ENCODE assay signal across 8 cellular contexts in genomic region chr5:151740336-151740942, GRCh38. TPM values are rescaled to one million over a fixed set of nuclear protein-coding genes. Genes with fewer than 3 reads are reported as not detected.
DNase-seq lines count a peak whose midpoint lies in the region; ATAC-seq and TF ChIP-seq lines count a peak whose summit lies in the region.

No MANE protein-coding gene starts in this region.

- H3K4me3 ChIP-seq in CD8-positive, alpha-beta T cell (ENCODE audit: low read depth, low read length): no peak overlapping the region
- no peak overlapping the region for H3K4me3 ChIP-seq in aorta (ENCODE audit: low read length in 2 of 2)

- peaks cover 14% of the 10 kb centered on the region for H3K4me1 ChIP-seq in CD8-positive, alpha-beta T cell (ENCODE audit: insufficient read depth, low read length)
- H3K4me1 ChIP-seq in aorta (ENCODE audit: control insufficient read depth in 1 of 2, insufficient read depth in 2 of 2, low read length in 2 of 2): peaks cover 0 to 4% of the 10 kb centered on the region in 2 donors

- H3K4me1 Mint-ChIP-seq in CD8-positive, alpha-beta T cell (ENCODE audit: low read depth): peaks cover 18% of the 10 kb centered on the region

- H3K9me3 ChIP-seq in CD8-positive, alpha-beta T cell (ENCODE audit: low read length): no peaks in the 10 kb centered on the region
- no peaks in the 10 kb centered on the region for H3K9me3 ChIP-seq in aorta (ENCODE audit: control insufficient read depth, low read length)

- no peak overlapping the region for H3K4me3 Mint-ChIP-seq in CD8-positive, alpha-beta T cell

- no peaks in the 10 kb centered on the region for H3K27me3 ChIP-seq in CD8-positive, alpha-beta T cell (ENCODE audit: insufficient read depth, low read length)
- H3K27me3 ChIP-seq in aorta (ENCODE audit: control insufficient read depth in 1 of 2, insufficient read depth in 2 of 2, low read length in 1 of 2): no peaks in the 10 kb centered on the region

- peak; percentile 10 to 58 (median 37) for DNase-seq in CD8-positive, alpha-beta T cell
- peak; percentile 58 for DNase-seq in GM19240 (ENCODE audit: insufficient read length, low spot score)
- peak; percentile 74 for DNase-seq in RKO (ENCODE audit: low spot score)
- peak; percentile 41 for DNase-seq in activated naive CD4-positive, alpha-beta T cell treated with anti-CD3 and anti-CD28 coated beads, Interleukin-2, amount 50 U/mL, for 16 hours
- DNase-seq in globus pallidus (ENCODE audit: low spot score): peak; percentile 70
- peak; percentile 29 for DNase-seq in occipital lobe (lab: John Stamatoyannopoulos, UW)
- peak; percentile 83 to 89 for DNase-seq in aorta

- H3K36me3 Mint-ChIP-seq in CD8-positive, alpha-beta T cell: peaks cover 69% of the 10 kb centered on the region

- ATAC-seq in CD8-positive, alpha-beta T cell: peak; percentile 71
- peak; percentile 57 for ATAC-seq in HG03378 (IDR thresholded peaks at IDR 0.05; ENCODE audit: unreplicated experiment)
- peak; percentile 90 for ATAC-seq in aorta (ENCODE audit: low FRiP score)

- no peaks in the 10 kb centered on the region for H3K27me3 Mint-ChIP-seq in CD8-positive, alpha-beta T cell (ENCODE audit: low read depth)

- CTCF ChIA-PET in CD8-positive, alpha-beta T cell (lab: Charles Lee): interaction anchor here (0.7 to 4.0 kb wide), 16 partner anchors 8 to 344 kb away, joined by 3 to 49 read pairs (median 4); partner anchors contain the start of genes ATOX1 and G3BP1

- H3K27ac ChIP-seq in CD8-positive, alpha-beta T cell (ENCODE audit: low read depth, low read length): no peak overlapping the region
- H3K27ac ChIP-seq in aorta (ENCODE audit: low read depth in 1 of 2, low read length in 2 of 2): peak overlapping the region; percentile 64 to 73

- TF ChIP-seq CTCF in CD8-positive, alpha-beta T cell (IDR thresholded peaks at IDR 0.05): peak; percentile 79

- intact Hi-C loops in CD8-positive, alpha-beta T cell (cut with DNase I, micrococcal nuclease): loop anchor here (1.0 to 2.0 kb wide), 4 partner anchors 18 to 294 kb away; partner anchors contain the start of genes SLC36A1 (in 2 of the 2) and ATOX1 (in 1 of the 2)
- intact Hi-C loops in aorta (cut with DNase I): loop anchor here (2.0 to 10.0 kb wide), 4 partner anchors 54 to 293 kb away; partner anchors contain the start of genes SLC36A1 (in 1 of the 2) and SPARC (in 1 of the 2)

- no peak overlapping the region for H3K27ac Mint-ChIP-seq in CD8-positive, alpha-beta T cell

- 0 to 2% methylated on average over 11 of the region's 11 CpGs for WGBS in aorta, 2 donors

- H3K36me3 ChIP-seq in CD8-positive, alpha-beta T cell (ENCODE audit: insufficient read depth, low read length): no peaks in the 10 kb centered on the region
- H3K36me3 ChIP-seq in aorta (ENCODE audit: control insufficient read depth in 1 of 2, insufficient read depth in 2 of 2, low read length in 1 of 2): no peaks in the 10 kb centered on the region

- POLR2A ChIA-PET in CD8-positive, alpha-beta T cell (lab: Charles Lee): interaction anchor here (1.2 to 2.1 kb wide), 2 partner anchors 16 to 31 kb away, joined by 3 to 13 read pairs; partner anchors contain the start of gene G3BP1

- no peaks in the 10 kb centered on the region for H3K9me3 Mint-ChIP-seq in CD8-positive, alpha-beta T cell

RNA-seq across cellular contexts. Expression of gene ATOX1, which starts 18.0 kb away (rescaled TPM):
- 10 to 100 TPM; 12.6 to 13.2 TPM for total RNA-seq in CD8-positive, alpha-beta T cell
- 16.5 TPM for total RNA-seq in occipital lobe
- 10 to 100 TPM; 61.7 to 64.7 TPM for total RNA-seq in aorta
- 100 to 1,000 TPM; 168 to 210 TPM for polyA plus RNA-seq in aorta

RNA-seq across cellular contexts. Expression of gene G3BP1, which starts 31.3 kb away (rescaled TPM):
- total RNA-seq in CD8-positive, alpha-beta T cell: 10 to 100 TPM; 89.1 to 91.1 TPM
- total RNA-seq in occipital lobe: 86.7 TPM
- total RNA-seq in aorta: 100 to 1,000 TPM; 120 to 140 TPM
- polyA plus RNA-seq in aorta: 10 to 100 TPM; 18.7 to 19.0 TPM

RNA-seq across cellular contexts. Expression of gene SPARC, which starts 53.7 kb away (rescaled TPM):
- total RNA-seq in CD8-positive, alpha-beta T cell: under 1 TPM in 1 of 2 experiments, not detected in 1; 0.39 TPM
- total RNA-seq in occipital lobe (90.8 TPM), aorta (1,000 to 10,000 TPM; 2,087 to 2,608 TPM)
- 1,000 to 10,000 TPM; 1,151 to 1,861 TPM for polyA plus RNA-seq in aorta

Comparison
In these comparisons a context has a peak if more than half of its experiments do, and no peak if none do; other contexts are left out.
1. DNase-seq: peak in every context shown above with its lines; median percentile 86 in aorta; 74 in RKO; 70 in globus pallidus; 58 in GM19240; 41 in activated naive CD4-positive, alpha-beta T cell treated with anti-CD3 and anti-CD28 coated beads, Interleukin-2, amount 50 U/mL, for 16 hours; 37 in CD8-positive, alpha-beta T cell; 29 in occipital lobe.
2. RNA of gene SPARC, which starts 53.7 kb away (total RNA-seq): 2,087 to 2,608 TPM in aorta and 90.8 TPM in occipital lobe (single experiment); 0.39 TPM in CD8-positive, alpha-beta T cell; every median in the first group is over 10 times any median in the second.
3. Peak in every context shown above with its lines, with median percentiles within 50 percentile points of each other: ATAC-seq.